ENCODE assay signal across 1 cellular context in genomic region chr1:205316179-205316578, GRCh38.
TF ChIP-seq lines count a peak whose summit lies in the region.

No MANE protein-coding gene starts in this region.

TF ChIP-seq in IMR-90, 13 proteins besides CTCF, POLR2A, EP300 and RAD21 (continued from another document):
- no peak for TF ChIP-seq RCOR1 (IDR thresholded peaks at IDR 0.05; ENCODE audit: insufficient replicate concordance, low read length)
- no peak for TF ChIP-seq FOS (IDR thresholded peaks at IDR 0.05; ENCODE audit: low read depth, low read length)
- TF ChIP-seq MXI1 (IDR thresholded peaks at IDR 0.05; ENCODE audit: borderline replicate concordance, low read depth, low read length) = no peak
- no peak for TF ChIP-seq CEBPB (IDR thresholded peaks at IDR 0.05; ENCODE audit: low read depth, low read length)
- no peak for TF ChIP-seq NFE2L2 (IDR thresholded peaks at IDR 0.05; ENCODE audit: low read depth, low read length)
- TF ChIP-seq CHD1 (IDR thresholded peaks at IDR 0.05; ENCODE audit: low read depth, low read length) = no peak
- no peak for TF ChIP-seq MAZ (IDR thresholded peaks at IDR 0.05; ENCODE audit: borderline replicate concordance, low read depth, low read length)
- TF ChIP-seq SMC3 (IDR thresholded peaks at IDR 0.05; ENCODE audit: low read depth, low read length) = no peak
- no peak for TF ChIP-seq MAFK (IDR thresholded peaks at IDR 0.05; ENCODE audit: low read depth, low read length)
- no peak for TF ChIP-seq BHLHE40 (IDR thresholded peaks at IDR 0.05; ENCODE audit: low read depth, low read length)
- TF ChIP-seq USF2 (IDR thresholded peaks at IDR 0.05; ENCODE audit: low read depth, low read length) = no peak
- no peak for TF ChIP-seq RFX5 (IDR thresholded peaks at IDR 0.05; ENCODE audit: low read depth, low read length)
